ENCODE assay signal across 21 cellular contexts in genomic region chr14:69034612-69035262, GRCh38. TPM values are rescaled to one million over a fixed set of nuclear protein-coding genes. Genes with fewer than 3 reads are reported as not detected.
A peak's percentile ranks its signal among the peaks of the same experiment; 100 is the strongest.
DNase-seq lines count a peak whose midpoint lies in the region; ATAC-seq, FAIRE-seq and TF ChIP-seq lines count a peak whose summit lies in the region.
"Had no signal": no experiment of that assay in that cellular context is flagged by ENCODE, and none has a peak within 500 bp of the region (broad histone marks: within the 10 kb centered on the region; RNA-seq: fewer than 3 reads in every experiment).

No MANE protein-coding gene starts in this region.

- no peak for FAIRE-seq in RCC 7860 (lab: Jason Lieb, UNC)
- FAIRE-seq: keratinocyte had no signal

- no peak for ATAC-seq in thoracic aorta (ENCODE audit: insufficient number of reproducible peaks, low FRiP score, low read depth)
- ATAC-seq: naive thymus-derived CD8-positive, alpha-beta T cell; T-cell had no signal

- no peak for TF ChIP-seq CTCF in thoracic aorta (IDR thresholded peaks at IDR 0.05)

- no peaks in the 10 kb centered on the region for H3K36me3 ChIP-seq in thoracic aorta
- H3K36me3 ChIP-seq: BLaER1 treated with 17β-estradiol and CSF1 and Interleukin-3, amounts not matched to agents 10 nM and 100 nM had no signal

- no peaks in the 10 kb centered on the region for H3K9me3 ChIP-seq in thoracic aorta
- H3K9me3 ChIP-seq: BLaER1 treated with 17β-estradiol and CSF1 and Interleukin-3, amounts not matched to agents 10 nM and 100 nM had no signal

- H3K27ac ChIP-seq in thoracic aorta = peak overlapping the region; percentile 13 to 54
- H3K27ac ChIP-seq: BLaER1 treated with 17β-estradiol and CSF1 and Interleukin-3, amounts not matched to agents 10 nM and 100 nM; VCaP had no signal

- H3K4me3 ChIP-seq in thoracic aorta = peak overlapping the region; percentile 33
- H3K4me3 ChIP-seq: BLaER1 treated with 17β-estradiol and CSF1 and Interleukin-3, amounts not matched to agents 10 nM and 100 nM had no signal

- DNase-seq in HCEC 1CT (peak; percentile 75), amniotic stem cell (lab: John Stamatoyannopoulos, UW) (peak; percentile 34), fibroblast of gingiva (ENCODE audit: low read depth) (peak; percentile 49), thoracic aorta (ENCODE audit: low spot score) (no peak), RCC 7860 (ENCODE audit: low spot score) (no peak), NOMO-1 treated with dmso at 0.1 percent for 144 hours (lab: John Stamatoyannopoulos, UW; ENCODE audit: unreplicated experiment) (no peak)
- DNase-seq in effector CD8-positive, alpha-beta T cell (lab: John Stamatoyannopoulos, UW) = no peak
- DNase-seq: activated CD4-positive, alpha-beta memory T cell treated with anti-CD3 and anti-CD28 coated beads for 36 hours; activated naive CD4-positive, alpha-beta T cell treated with anti-CD3 and anti-CD28 coated beads, Interleukin-2, amount 50 U/mL, for 16 hours; activated T-cell treated with anti-CD3 and anti-CD28 coated beads, Interleukin-2, amount 50 U/mL, for 1 hour; MM.1S; naive thymus-derived CD8-positive, alpha-beta T cell; NCI-H146; NCI-H345; posterior cingulate gyrus; Right ventricle myocardium superior; stimulated activated CD4-positive, alpha-beta T cell treated with anti-CD3 and anti-CD28 coated beads, Interleukin-4, amount 100 ng/mL, for 1 hour; T-cell had no signal

- no peaks in the 10 kb centered on the region for H3K27me3 ChIP-seq in thoracic aorta (replicated peaks; ENCODE audit: insufficient read depth)
- H3K27me3 ChIP-seq: BLaER1 treated with 17β-estradiol and CSF1 and Interleukin-3, amounts not matched to agents 10 nM and 100 nM had no signal

- H3K4me1 ChIP-seq in thoracic aorta (ENCODE audit: control insufficient read depth in 1 of 2, low read depth in 2 of 2) = peaks cover 4 to 51% of the 10 kb centered on the region in 2 donors

RNA-seq across cellular contexts. Expression of gene ACTN1, which starts 55.6 kb away (rescaled TPM):
- 1,000 to 10,000 TPM; 1,201 to 1,291 TPM for total RNA-seq in thoracic aorta

Comparison
In these comparisons a context has a peak if more than half of its experiments do, and no peak if none do; other contexts are left out.
1. DNase-seq: peak in HCEC 1CT (single experiment), amniotic stem cell (single experiment) and fibroblast of gingiva (single experiment); none in thoracic aorta (single experiment), RCC 7860 (single experiment), effector CD8-positive, alpha-beta T cell (single experiment) and NOMO-1 treated with dmso at 0.1 percent for 144 hours (single experiment).